ENCODE assay signal across 13 cellular contexts in the genomic region with DNA sequence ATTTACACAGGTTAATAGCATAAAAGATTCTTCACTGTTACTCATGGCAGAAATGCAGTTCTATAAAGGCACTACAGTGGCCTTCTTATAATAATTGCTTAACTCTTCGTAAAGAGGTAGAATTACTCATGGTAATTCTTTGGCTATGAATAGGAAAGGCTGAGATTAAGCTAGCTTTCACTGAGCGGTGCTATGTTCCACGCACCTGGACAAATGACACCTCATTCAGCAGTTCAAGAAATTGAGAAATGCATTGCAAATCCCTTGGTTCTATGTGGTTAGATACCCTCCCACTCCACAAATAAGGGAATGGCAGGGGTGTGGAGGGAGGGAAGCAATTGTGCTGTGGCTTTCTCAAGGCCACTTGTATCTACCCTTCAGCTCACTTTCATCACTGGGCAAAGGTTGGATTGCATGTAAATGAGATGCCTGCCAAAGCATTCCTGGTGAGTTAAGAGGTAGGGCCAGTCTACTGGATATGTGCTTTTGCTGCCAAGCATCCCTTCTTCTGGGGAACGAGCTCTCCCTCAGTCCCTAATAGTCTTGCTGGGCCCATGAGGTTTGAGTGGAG.
"Had no signal": no experiment of that assay in that cellular context is flagged by ENCODE, and none has a peak within 500 bp of the region (broad histone marks: within the 10 kb centered on the region; RNA-seq: fewer than 3 reads in every experiment).

No MANE protein-coding gene starts in this region.

- H3K4me1 ChIP-seq: ascending aorta, esophagus squamous epithelium, tibial nerve had no signal

- H3K36me3 ChIP-seq: ascending aorta, esophagus squamous epithelium, ovary, tibial nerve had no signal

- H3K4me3 ChIP-seq: ascending aorta, dorsolateral prefrontal cortex, esophagus squamous epithelium, ovary, tibial nerve had no signal

- H3K9me3 ChIP-seq: ascending aorta, esophagus squamous epithelium, ovary, tibial nerve had no signal

- DNase-seq: activated CD4-positive, alpha-beta T cell treated with anti-CD3 and anti-CD28 coated beads, Interleukin-2, amount 50 U/mL, for 48 hours; activated naive CD4-positive, alpha-beta T cell treated with anti-CD3 and anti-CD28 coated beads for 36 hours; activated naive CD8-positive, alpha-beta T cell treated with anti-CD3 and anti-CD28 coated beads, Interleukin-2, amount 50 U/mL, for 24 hours; dorsolateral prefrontal cortex; esophagus squamous epithelium; naive thymus-derived CD4-positive, alpha-beta T cell; ovary; stimulated activated CD4-positive, alpha-beta T cell treated with anti-CD3 and anti-CD28 coated beads, Interleukin-4, amount 100 ng/mL, for 1 hour; stimulated activated naive B cell treated with anti-CD40 and anti-IgM and Interleukin-4, amounts not matched to agents 10 μg/mL and 1 μg/mL and 100 μg/mL, for 72 hours had no signal

- H3K27ac ChIP-seq: ascending aorta, dorsolateral prefrontal cortex, esophagus squamous epithelium, ovary, tibial nerve, VCaP had no signal

- H3K27me3 ChIP-seq: ascending aorta, ovary, tibial nerve had no signal

- ATAC-seq: activated naive CD8-positive, alpha-beta T cell treated with anti-CD3 and anti-CD28 coated beads, Interleukin-2, amount 50 U/mL, for 24 hours; activated T-helper 17 cell treated with anti-CD3 and anti-CD28 coated beads, Interleukin-2, amount 50 U/mL, for 72 hours; naive thymus-derived CD4-positive, alpha-beta T cell; stimulated activated naive B cell treated with anti-CD40 and anti-IgM and Interleukin-4, amounts not matched to agents 10 μg/mL and 1 μg/mL and 100 μg/mL, for 72 hours had no signal
